Comparison of ENCODE assay signal across 39 cellular contexts in the genomic region with DNA sequence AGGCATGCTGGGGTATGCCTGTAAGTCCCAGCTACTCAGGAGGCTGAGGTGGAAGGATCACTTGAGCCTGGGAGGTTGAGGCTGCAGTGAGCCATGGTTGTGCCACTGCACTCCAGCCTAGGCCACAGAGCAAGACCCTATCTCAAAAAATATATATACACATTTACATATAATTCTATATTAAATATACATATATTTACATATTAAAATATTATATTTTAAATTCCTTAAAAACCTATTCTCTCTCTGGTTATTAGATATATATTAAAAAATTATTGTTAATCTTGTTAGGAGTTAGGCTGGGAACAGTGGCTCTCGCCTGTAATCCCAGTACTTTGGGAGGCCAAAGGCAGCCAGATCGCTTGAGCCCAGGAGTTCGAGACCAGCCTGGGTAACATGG. TPM values are rescaled to one million over a fixed set of nuclear protein-coding genes. Genes with fewer than 3 reads are reported as not detected.
"Had no signal": no experiment of that assay in that cellular context is flagged by ENCODE, and none has a peak within 500 bp of the region (broad histone marks: within the 10 kb centered on the region; RNA-seq: fewer than 3 reads in every experiment).

No MANE protein-coding gene starts in this region.

- DNase-seq: Karpas-422, Kasumi-1, KG1, MG63, MM.1S, MV-4-11, NCI-H1048, NCI-H1092, NCI-H1092 treated with DMSO at 0.1 percent for 48 hours, NCI-H1105, NCI-H1105 treated with DMSO at 0.1 percent for 48 hours, NCI-H1417, NCI-H1417 treated with DMSO at 0.1 percent for 48 hours, NCI-H1436, NCI-H1436 treated with DMSO at 0.1 percent for 48 hours, NCI-H146, NCI-H1694, NCI-H1694 treated with DMSO at 0.1 percent for 48 hours, NCI-H187, NCI-H187 treated with DMSO at 0.1 percent for 48 hours, NCI-H1930, NCI-H2029, NCI-H2029 treated with DMSO at 0.1 percent for 48 hours, NCI-H2081, NCI-H2081 treated with DMSO at 0.1 percent for 48 hours, NCI-H2107, NCI-H2171, NCI-H2171 treated with DMSO at 0.1 percent for 48 hours, NCI-H2227 treated with DMSO at 0.1 percent for 48 hours, NCI-H226, NCI-H345, NCI-H446, NCI-H446 treated with DMSO at 0.1 percent for 48 hours, NCI-H510A had no signal

- H3K4me2 ChIP-seq: KMS-11 had no signal

- H3K27me3 ChIP-seq: MG63 had no signal

- H3K27ac ChIP-seq: KMS-11 had no signal

- H3K4me3 ChIP-seq: MG63 had no signal

- H3K9ac ChIP-seq: KMS-11 had no signal

RNA-seq across cellular contexts. Expression of a gene that starts 58.4 kb away (rescaled TPM):
- total RNA-seq: LHCN-M2, M059J, MCF 10A, NCI-H460 had no signal
